Comparison of ENCODE assay signal across 11 cellular contexts in genomic region chr7:136030867-136031318, GRCh38. TPM values are rescaled to one million over a fixed set of nuclear protein-coding genes. Genes with fewer than 3 reads are reported as not detected.
DNase-seq lines count a peak whose midpoint lies in the region; ATAC-seq lines count a peak whose summit lies in the region.
"Had no signal": no experiment of that assay in that cellular context is flagged by ENCODE, and none has a peak within 500 bp of the region (broad histone marks: within the 10 kb centered on the region; RNA-seq: fewer than 3 reads in every experiment).

No MANE protein-coding gene starts in this region.

- H3K36me3 ChIP-seq in rectal smooth muscle tissue (ENCODE audit: control insufficient read depth, insufficient read depth, low read length): no peaks in the 10 kb centered on the region
- H3K36me3 ChIP-seq: cardiac muscle cell had no signal

- peak; percentile 57 for ATAC-seq in activated CD8-positive, alpha-beta memory T cell treated with anti-CD3 and anti-CD28 coated beads, Interleukin-2, amount 10 ng/mL, durations not matched to agents 7 days and 5 days
- ATAC-seq in GM21786 (IDR thresholded peaks at IDR 0.05; ENCODE audit: unreplicated experiment) (peak; percentile 91), HG03442 (IDR thresholded peaks at IDR 0.05; ENCODE audit: unreplicated experiment) (peak; percentile 91)

- DNase-seq in activated CD8-positive, alpha-beta memory T cell treated with anti-CD3 and anti-CD28 coated beads, Interleukin-2, amount 10 ng/mL, durations not matched to agents 7 days and 5 days: no peak
- no peak for DNase-seq in activated CD8-positive, alpha-beta memory T cell treated with anti-CD3 and anti-CD28 coated beads for 24 hours
- no peak for DNase-seq in NCI-H146 treated with DMSO at 0.1 percent for 48 hours (lab: John Stamatoyannopoulos, UW; ENCODE audit: unreplicated experiment)
- no peak for DNase-seq in activated gamma-delta T cell (lab: John Stamatoyannopoulos, UW)
- no peak for DNase-seq in D341Med (ENCODE audit: low spot score)
- DNase-seq: ACHN had no signal

- no peaks in the 10 kb centered on the region for H3K27me3 ChIP-seq in rectal smooth muscle tissue (ENCODE audit: control insufficient read depth, insufficient read depth, low read length)
- H3K27me3 ChIP-seq: cardiac muscle cell had no signal

- H3K36me3 Mint-ChIP-seq in activated CD8-positive, alpha-beta memory T cell treated with anti-CD3 and anti-CD28 coated beads, Interleukin-2, amount 10 ng/mL, durations not matched to agents 7 days and 5 days: peaks cover 2% of the 10 kb centered on the region

- peaks cover 2% of the 10 kb centered on the region for H3K27me3 Mint-ChIP-seq in activated CD8-positive, alpha-beta memory T cell treated with anti-CD3 and anti-CD28 coated beads, Interleukin-2, amount 10 ng/mL, durations not matched to agents 7 days and 5 days

- no peak overlapping the region for H3K9ac ChIP-seq in rectal smooth muscle tissue (ENCODE audit: low read length)

- H3K4me3 Mint-ChIP-seq in activated CD8-positive, alpha-beta memory T cell treated with anti-CD3 and anti-CD28 coated beads, Interleukin-2, amount 10 ng/mL, durations not matched to agents 7 days and 5 days: no peak overlapping the region
- H3K4me3 Mint-ChIP-seq: neural crest cell had no signal

- no peaks in the 10 kb centered on the region for H3K9me3 Mint-ChIP-seq in activated CD8-positive, alpha-beta memory T cell treated with anti-CD3 and anti-CD28 coated beads, Interleukin-2, amount 10 ng/mL, durations not matched to agents 7 days and 5 days (ENCODE audit: low read depth)
- H3K9me3 Mint-ChIP-seq: neural crest cell had no signal

- peak overlapping the region; percentile 90 for H3K27ac ChIP-seq in rectal smooth muscle tissue (ENCODE audit: low read depth, low read length)
- H3K27ac ChIP-seq: cardiac muscle cell had no signal

- no peak overlapping the region for H3K4me3 ChIP-seq in rectal smooth muscle tissue (ENCODE audit: low read length)
- H3K4me3 ChIP-seq: cardiac muscle cell had no signal

- H3K4me1 ChIP-seq in rectal smooth muscle tissue (ENCODE audit: control insufficient read depth, insufficient read depth, low read length): peaks cover 22% of the 10 kb centered on the region

- CTCF ChIA-PET in activated CD8-positive, alpha-beta memory T cell treated with anti-CD3 and anti-CD28 coated beads, Interleukin-2, amount 10 ng/mL, durations not matched to agents 7 days and 5 days (lab: Charles Lee): interaction anchor here (1.1 kb wide), 1 partner anchor 13 kb away, joined by 3 read pairs; no protein-coding TSS in a partner anchor

- peaks cover 26% of the 10 kb centered on the region for H3K4me1 Mint-ChIP-seq in activated CD8-positive, alpha-beta memory T cell treated with anti-CD3 and anti-CD28 coated beads, Interleukin-2, amount 10 ng/mL, durations not matched to agents 7 days and 5 days
- H3K4me1 Mint-ChIP-seq: neural crest cell had no signal

- no peak overlapping the region for H3K27ac Mint-ChIP-seq in activated CD8-positive, alpha-beta memory T cell treated with anti-CD3 and anti-CD28 coated beads, Interleukin-2, amount 10 ng/mL, durations not matched to agents 7 days and 5 days

RNA-seq across cellular contexts. Expression of gene MTPN, which starts 53.7 kb away (rescaled TPM):
- total RNA-seq in activated CD8-positive, alpha-beta memory T cell treated with anti-CD3 and anti-CD28 coated beads, Interleukin-2, amount 10 ng/mL, durations not matched to agents 7 days and 5 days: 100 to 1,000 TPM in 1 of 2 experiments, 10 to 100 TPM in 1; 86.1 to 109 TPM
